8 cellular contexts compared by ENCODE assay signal in the genomic region with DNA sequence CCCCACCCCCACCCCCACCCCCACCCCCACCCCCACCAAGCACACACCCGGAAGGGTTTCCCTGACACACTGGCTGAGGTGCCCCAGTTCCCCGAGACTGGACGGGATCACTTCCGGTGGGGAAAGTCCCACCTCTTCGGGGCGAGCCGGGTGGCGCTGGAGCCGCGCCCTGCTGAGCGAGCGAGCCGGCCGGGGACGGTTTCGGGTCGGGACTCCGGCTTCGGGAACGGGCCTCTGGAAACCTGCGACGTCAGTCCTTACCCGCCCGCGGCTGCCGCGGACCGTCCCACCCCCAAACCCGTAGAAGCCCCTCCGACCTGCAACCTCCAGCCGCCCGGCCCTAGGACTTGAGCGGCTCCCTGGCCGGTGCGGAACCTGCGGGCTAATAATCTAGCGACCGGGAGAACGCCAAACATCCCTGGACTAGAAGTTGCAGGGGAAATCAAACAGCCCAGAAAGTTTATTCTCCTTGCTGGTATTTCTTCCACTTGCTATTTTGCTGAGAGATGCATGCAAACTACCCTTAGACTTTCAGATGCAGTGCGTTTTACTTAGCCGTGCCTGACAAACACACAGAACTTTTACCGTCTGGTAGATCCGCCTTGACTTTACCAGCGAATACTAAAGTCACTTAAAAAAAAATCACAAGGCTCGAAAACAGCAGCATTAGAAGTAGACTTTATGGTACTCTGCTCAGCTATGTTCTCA. TPM values are rescaled to one million over a fixed set of nuclear protein-coding genes. Genes with fewer than 3 reads are reported as not detected.
A peak's percentile ranks its signal among the peaks of the same experiment; 100 is the strongest.
DNase-seq lines count a peak whose midpoint lies in the region; ATAC-seq and TF ChIP-seq lines count a peak whose summit lies in the region.

No MANE protein-coding gene starts in this region.

- no peaks in the 10 kb centered on the region for H3K27me3 ChIP-seq in foreskin keratinocyte
- no peaks in the 10 kb centered on the region for H3K27me3 ChIP-seq in neuron (ENCODE audit: insufficient read depth, low read length)

- DNase-seq in EL (peak; percentile 82), H4 (ENCODE audit: low spot score) (peak; percentile 80), LNCaP clone FGC (ENCODE audit: low read depth) (peak; percentile 53), foreskin keratinocyte (peak; percentile 46 to 70), stromal cell of bone marrow (ENCODE audit: low read depth) (peak; percentile 73)
- DNase-seq in activated effector memory CD4-positive, alpha-beta T cell treated with Interleukin-2 at 50 U/mL for 16 hours, result peak; percentile 68

- H3K36me3 ChIP-seq in neuron (ENCODE audit: insufficient read depth, low read length), result peaks cover 13% of the 10 kb centered on the region

- peak overlapping the region; percentile 94 for H3K27ac ChIP-seq in foreskin keratinocyte

- no peaks in the 10 kb centered on the region for H3K9me3 ChIP-seq in neuron (ENCODE audit: low read length)

- TF ChIP-seq CTCF in LNCaP clone FGC (IDR thresholded peaks at IDR 0.05; ENCODE audit: control insufficient read depth, extremely low read depth, insufficient read depth) (no peak), foreskin keratinocyte (conservative IDR thresholded peaks at IDR 0.05) (no peak)

- peak; percentile 53 for TF ChIP-seq POLR2A in Raji (IDR thresholded peaks at IDR 0.05; ENCODE audit: insufficient read depth, low read depth, low read length)

- peak overlapping the region; percentile 70 for H3K4me3 ChIP-seq in LNCaP clone FGC (ENCODE audit: low read depth, low read length)
- H3K4me3 ChIP-seq in neuron (ENCODE audit: low read length), result peak overlapping the region; percentile 57

- peak; percentile 79 for ATAC-seq in foreskin keratinocyte

- peak overlapping the region; percentile 37 for H2AFZ ChIP-seq in neuron (ENCODE audit: low read depth, low read length)

- no peaks in the 10 kb centered on the region for H3K4me1 ChIP-seq in foreskin keratinocyte
- H3K4me1 ChIP-seq in neuron (ENCODE audit: insufficient read depth, low read length), result peaks cover 3% of the 10 kb centered on the region

RNA-seq across cellular contexts. Expression of a gene that starts 1.0 kb away (rescaled TPM):
- total RNA-seq in H4 (2014; rRNA removed; shearing (Covaris generic)), result 22.5 and 32.6 TPM in 2 replicates
- total RNA-seq in foreskin keratinocyte, result 23.0 and 23.5 TPM in 2 replicates
- 9.5 and 10.5 TPM in 2 replicates for polyA plus RNA-seq in foreskin keratinocyte

Comparison
In these comparisons a context has a peak if more than half of its experiments do, and no peak if none do; other contexts are left out.
1. Peak in every context shown above with its lines: DNase-seq, ATAC-seq, H3K4me3 ChIP-seq and H3K27ac ChIP-seq.